In the genomic region with DNA sequence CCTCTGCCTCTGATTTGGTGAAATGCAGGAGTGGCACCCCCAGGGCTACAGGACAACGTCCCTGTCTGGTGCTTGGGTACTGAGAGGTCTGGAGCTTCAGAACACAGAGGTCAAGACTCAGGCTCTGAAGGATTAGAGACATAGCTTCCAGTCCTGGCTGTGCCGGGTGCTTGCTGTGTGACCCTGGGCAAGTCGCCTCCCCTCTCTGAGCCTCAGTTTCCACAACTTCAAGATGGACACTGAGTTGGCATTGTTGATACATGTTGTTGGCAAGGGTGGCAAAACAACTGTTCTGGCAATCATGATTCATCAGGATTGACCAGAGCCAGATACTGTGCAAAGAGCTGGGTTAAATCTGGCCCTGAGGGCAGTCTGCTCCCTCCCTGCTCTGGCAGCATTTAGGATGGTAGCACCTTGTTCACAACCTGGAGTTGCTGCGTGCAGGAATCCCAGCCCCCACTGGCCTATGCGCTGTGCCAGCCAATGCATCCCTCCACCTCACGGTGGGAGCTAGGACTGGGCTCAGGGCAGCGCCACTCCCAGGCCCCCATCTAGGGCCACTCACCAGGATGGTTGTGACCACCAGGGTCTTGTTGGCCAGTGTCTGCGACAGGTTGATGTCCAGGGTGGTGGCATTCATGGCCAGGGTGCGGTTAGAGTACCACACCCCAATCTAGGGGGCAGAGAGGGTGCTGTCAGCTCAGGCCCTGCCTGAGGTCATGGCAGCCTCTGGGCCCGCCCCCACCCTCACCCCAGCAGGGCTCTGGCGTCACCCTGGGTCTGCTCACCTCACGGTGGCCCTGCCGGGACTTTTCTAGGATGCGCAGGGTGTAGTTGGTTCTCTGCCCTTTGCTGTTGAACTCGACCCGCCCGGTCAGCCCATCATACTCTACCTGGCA, we compare ENCODE assay signal across 17 cellular contexts. TPM values are rescaled to one million over a fixed set of nuclear protein-coding genes. Genes with fewer than 3 reads are reported as not detected.
DNase-seq lines count a peak whose midpoint lies in the region; ATAC-seq, FAIRE-seq and TF ChIP-seq lines count a peak whose summit lies in the region.
"Had no signal": no experiment of that assay in that cellular context is flagged by ENCODE, and none has a peak within 500 bp of the region (broad histone marks: within the 10 kb centered on the region; RNA-seq: fewer than 3 reads in every experiment).

No MANE protein-coding gene starts in this region.

- peak in 3 of 4 donors; percentile 16 to 73 (median 44) for ATAC-seq in psoas muscle
- ATAC-seq: CD8-positive, alpha-beta T cell; GM23338; HCT116 had no signal

- intact Hi-C loops in psoas muscle (cut with DNase I) = no loop called here

- FAIRE-seq in GM12892 (lab: Jason Lieb, UNC) = peak; percentile 27

- TF ChIP-seq CTCF in RWPE1 (conservative IDR thresholded peaks at IDR 0.05; ENCODE audit: low read depth) (no peak), psoas muscle (IDR thresholded peaks at IDR 0.05) (no peak)

- CTCF ChIA-PET in RWPE1 (lab: Yijun Ruan, JAX) = no interaction called here

- H3K27me3 ChIP-seq in psoas muscle (ENCODE audit: insufficient read depth in 3 of 3, low read length in 2 of 3) = no peaks in the 10 kb centered on the region
- H3K27me3 ChIP-seq: MG63 had no signal

- no peaks in the 10 kb centered on the region for H3K36me3 ChIP-seq in psoas muscle (ENCODE audit: insufficient read depth in 1 of 2, low read depth in 1 of 2)
- H3K36me3 ChIP-seq: MG63 had no signal

- peak overlapping the region; percentile 74 for H3K27ac ChIP-seq in RWPE1
- H3K27ac ChIP-seq in epithelial cell of prostate = peak overlapping the region; percentile 91
- peak overlapping the region; percentile 61 for H3K27ac ChIP-seq in psoas muscle
- H3K27ac ChIP-seq: KMS-11 had no signal

- no peaks in the 10 kb centered on the region for H3K9me3 ChIP-seq in psoas muscle
- H3K9me3 ChIP-seq: MG63, SK-N-SH had no signal

- no peak overlapping the region for H3K4me3 ChIP-seq in psoas muscle
- H3K4me3 ChIP-seq: GM23338, MG63 had no signal

- TF ChIP-seq POLR2A in GM12892 (IDR thresholded peaks at IDR 0.05; ENCODE audit: low read depth, low read length) = no peak

- H3K4me1 ChIP-seq in psoas muscle = peaks cover 10% of the 10 kb centered on the region

- DNase-seq in GM12892 (ENCODE audit: insufficient read length) = no peak
- DNase-seq in RWPE1 (ENCODE audit: low spot score) = peak; percentile 33
- peak; percentile 29 for DNase-seq in epithelial cell of prostate (ENCODE audit: low read depth, low spot score)
- peak in 1 of 2 donors; percentile 38 for DNase-seq in psoas muscle
- no peak for DNase-seq in stimulated activated CD4-positive, alpha-beta T cell treated with anti-CD3 and anti-CD28 coated beads, Interleukin-15, amount 100 ng/mL, for 24 hours
- no peak for DNase-seq in T-helper 9 cell
- DNase-seq in occipital lobe (lab: John Stamatoyannopoulos, UW) = no peak
- DNase-seq: CD8-positive, alpha-beta T cell; MG63; NCI-H146; NCI-H2081; NCI-H510A; SHP77 had no signal

- POLR2A ChIA-PET in RWPE1 (lab: Yijun Ruan, JAX; ENCODE audit: low non-redundant PET) = no interaction called here

- 85 to 91% (median 87%) methylated on average over 17 of the region's 17 CpGs for WGBS in psoas muscle, 3 donors

RNA-seq across cellular contexts. Expression of a gene that starts 16.7 kb away (rescaled TPM):
- not detected for polyA plus RNA-seq in GM12892 (2012; ENCODE audit: missing spikeins)
- under 1 TPM; 0.42 to 0.88 (median 0.54) TPM for total RNA-seq in psoas muscle
- under 1 TPM; 0.26 to 0.45 (median 0.29) TPM for polyA plus RNA-seq in psoas muscle
- total RNA-seq in occipital lobe = 20.0 TPM

RNA-seq across cellular contexts. Expression of a gene that starts 22.7 kb away (rescaled TPM):
- polyA plus RNA-seq in GM12892 (2012; ENCODE audit: missing spikeins) = 3.2 TPM
- 10 to 100 TPM in 2 of 4 donors, 1 to 10 TPM in 2; 8.7 to 11.2 (median 9.8) TPM for total RNA-seq in psoas muscle
- polyA plus RNA-seq in psoas muscle = 1 to 10 TPM; 6.4 to 8.4 (median 6.9) TPM
- total RNA-seq in occipital lobe = 11.1 TPM

RNA-seq across cellular contexts. Expression of a gene that starts 59.3 kb away (rescaled TPM):
- 3.3 TPM for polyA plus RNA-seq in GM12892 (2012; ENCODE audit: missing spikeins)
- total RNA-seq in psoas muscle = under 1 TPM in 2 of 4 donors, not detected in 2; 0.15 to 0.24 TPM
- under 1 TPM in 2 of 3 donors, not detected in 1; 0.12 to 0.17 TPM for polyA plus RNA-seq in psoas muscle
- total RNA-seq in occipital lobe = 153 TPM

Comparison
In these comparisons a context has a peak if more than half of its experiments do, and no peak if none do; other contexts are left out.
1. DNase-seq: peak in RWPE1 (single experiment) and epithelial cell of prostate (single experiment); none in GM12892 (single experiment), stimulated activated CD4-positive, alpha-beta T cell treated with anti-CD3 and anti-CD28 coated beads, Interleukin-15, amount 100 ng/mL, for 24 hours (single experiment), T-helper 9 cell (single experiment) and occipital lobe (single experiment).
2. RNA of a gene that starts 16.7 kb away (total RNA-seq): 20.0 TPM in occipital lobe (single experiment); 0.42 to 0.88 TPM in psoas muscle; every median in the first group is over 10 times any median in the second.
3. RNA of a gene that starts 59.3 kb away (total RNA-seq): 153 TPM in occipital lobe (single experiment); 0.15 to 0.24 TPM in psoas muscle; every median in the first group is over 100 times any median in the second.
4. Peak in every context shown above with its lines, with median percentiles within 50 percentile points of each other: H3K27ac ChIP-seq.